1 cellular context compared by ENCODE assay signal in the genomic region with DNA sequence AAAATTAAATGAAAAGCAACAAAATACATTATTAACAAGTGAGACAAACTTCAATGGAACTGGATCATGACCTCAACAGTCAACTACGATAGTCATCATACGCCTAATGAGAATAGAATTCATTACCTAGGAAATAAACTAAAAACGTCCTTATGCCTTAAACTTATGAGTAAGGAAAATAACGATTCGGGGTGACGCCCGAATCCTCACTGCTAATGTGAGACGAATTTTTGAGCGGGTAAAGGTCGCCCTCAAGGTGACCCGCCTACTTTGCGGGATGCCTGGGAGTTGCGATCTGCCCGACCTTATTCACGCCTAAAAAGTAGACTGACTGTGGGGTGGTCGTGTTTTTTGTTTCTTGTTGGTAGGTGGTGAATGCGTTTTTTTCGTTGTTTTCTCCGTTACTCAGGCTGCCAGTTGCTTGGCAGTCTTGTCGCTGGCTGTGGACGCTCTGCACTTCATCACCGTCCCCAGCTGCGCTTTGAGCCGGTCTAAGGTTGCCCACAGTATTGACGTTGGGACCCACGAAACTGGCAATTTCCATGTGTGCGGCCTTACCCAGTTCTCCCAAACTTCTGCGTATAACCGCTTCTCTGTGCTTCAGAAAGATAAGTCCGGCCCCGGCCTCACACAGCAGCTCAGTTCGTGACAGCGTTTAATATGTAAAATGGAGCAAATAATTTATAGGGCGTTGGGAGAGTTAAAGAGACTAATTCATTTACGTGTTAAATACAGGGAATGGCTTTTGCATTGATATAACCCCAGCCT.
TF ChIP-seq lines count a peak whose summit lies in the region.

No MANE protein-coding gene starts in this region.

TF ChIP-seq in HepG2, 621 proteins besides CTCF, POLR2A, EP300 and RAD21 (continued from another document and continues in another):
- TF ChIP-seq, protein P1, sequence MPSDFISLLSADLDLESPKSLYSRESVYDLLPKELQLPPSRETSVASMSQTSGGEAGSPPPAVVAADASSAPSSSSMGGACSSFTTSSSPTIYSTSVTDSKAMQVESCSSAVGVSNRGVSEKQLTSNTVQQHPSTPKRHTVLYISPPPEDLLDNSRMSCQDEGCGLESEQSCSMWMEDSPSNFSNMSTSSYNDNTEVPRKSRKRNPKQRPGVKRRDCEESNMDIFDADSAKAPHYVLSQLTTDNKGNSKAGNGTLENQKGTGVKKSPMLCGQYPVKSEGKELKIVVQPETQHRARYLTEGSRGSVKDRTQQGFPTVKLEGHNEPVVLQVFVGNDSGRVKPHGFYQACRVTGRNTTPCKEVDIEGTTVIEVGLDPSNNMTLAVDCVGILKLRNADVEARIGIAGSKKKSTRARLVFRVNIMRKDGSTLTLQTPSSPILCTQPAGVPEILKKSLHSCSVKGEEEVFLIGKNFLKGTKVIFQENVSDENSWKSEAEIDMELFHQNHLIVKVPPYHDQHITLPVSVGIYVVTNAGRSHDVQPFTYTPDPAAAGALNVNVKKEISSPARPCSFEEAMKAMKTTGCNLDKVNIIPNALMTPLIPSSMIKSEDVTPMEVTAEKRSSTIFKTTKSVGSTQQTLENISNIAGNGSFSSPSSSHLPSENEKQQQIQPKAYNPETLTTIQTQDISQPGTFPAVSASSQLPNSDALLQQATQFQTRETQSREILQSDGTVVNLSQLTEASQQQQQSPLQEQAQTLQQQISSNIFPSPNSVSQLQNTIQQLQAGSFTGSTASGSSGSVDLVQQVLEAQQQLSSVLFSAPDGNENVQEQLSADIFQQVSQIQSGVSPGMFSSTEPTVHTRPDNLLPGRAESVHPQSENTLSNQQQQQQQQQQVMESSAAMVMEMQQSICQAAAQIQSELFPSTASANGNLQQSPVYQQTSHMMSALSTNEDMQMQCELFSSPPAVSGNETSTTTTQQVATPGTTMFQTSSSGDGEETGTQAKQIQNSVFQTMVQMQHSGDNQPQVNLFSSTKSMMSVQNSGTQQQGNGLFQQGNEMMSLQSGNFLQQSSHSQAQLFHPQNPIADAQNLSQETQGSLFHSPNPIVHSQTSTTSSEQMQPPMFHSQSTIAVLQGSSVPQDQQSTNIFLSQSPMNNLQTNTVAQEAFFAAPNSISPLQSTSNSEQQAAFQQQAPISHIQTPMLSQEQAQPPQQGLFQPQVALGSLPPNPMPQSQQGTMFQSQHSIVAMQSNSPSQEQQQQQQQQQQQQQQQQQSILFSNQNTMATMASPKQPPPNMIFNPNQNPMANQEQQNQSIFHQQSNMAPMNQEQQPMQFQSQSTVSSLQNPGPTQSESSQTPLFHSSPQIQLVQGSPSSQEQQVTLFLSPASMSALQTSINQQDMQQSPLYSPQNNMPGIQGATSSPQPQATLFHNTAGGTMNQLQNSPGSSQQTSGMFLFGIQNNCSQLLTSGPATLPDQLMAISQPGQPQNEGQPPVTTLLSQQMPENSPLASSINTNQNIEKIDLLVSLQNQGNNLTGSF (CRISPR knock-in tag; IDR thresholded peaks at IDR 0.05): peak; percentile 61; the same call in 1 of the 2 replicates
- TF ChIP-seq ZNF430 (CRISPR knock-in tag; IDR thresholded peaks at IDR 0.05) (no peak; the same call in 1 of the 2 replicates), SALL2 (CRISPR knock-in tag; IDR thresholded peaks at IDR 0.05) (peak; percentile 82), ZNF713 (CRISPR knock-in tag; IDR thresholded peaks at IDR 0.05) (no peak), ZFP36L1 (CRISPR knock-in tag; IDR thresholded peaks at IDR 0.05) (peak; percentile 78; the same call in 1 of the 2 replicates), RFX3 (CRISPR knock-in tag; IDR thresholded peaks at IDR 0.05) (peak; percentile 35; the same call in 1 of the 2 replicates), MTF2 (CRISPR knock-in tag; IDR thresholded peaks at IDR 0.05; ENCODE audit: borderline replicate concordance) (no peak), CCAR2 (optimal IDR thresholded peaks at IDR 0.05; ENCODE audit: low read depth, low read length) (peak; percentile 45), FIP1L1 (IDR thresholded peaks at IDR 0.05; ENCODE audit: borderline replicate concordance, insufficient read depth, low read depth, low read length) (peak; percentile 80; the same call in 1 of the 2 replicates), ZNF761 (CRISPR knock-in tag; conservative IDR thresholded peaks at IDR 0.05) (peak; percentile 97), ATRX (CRISPR knock-in tag; IDR thresholded peaks at IDR 0.05; ENCODE audit: borderline replicate concordance) (no peak; the same call in 1 of the 2 replicates), BORCS8-MEF2B (CRISPR knock-in tag; IDR thresholded peaks at IDR 0.05) (no peak; the same call in 1 of the 2 replicates), ZMAT3 (CRISPR knock-in tag; conservative IDR thresholded peaks at IDR 0.05) (peak; percentile 67; the same call in 1 of the 2 replicates), YEATS2 (CRISPR knock-in tag; IDR thresholded peaks at IDR 0.05; ENCODE audit: borderline replicate concordance) (peak; percentile 51; the same call in 1 of the 2 replicates)
- TF ChIP-seq, protein P2, sequence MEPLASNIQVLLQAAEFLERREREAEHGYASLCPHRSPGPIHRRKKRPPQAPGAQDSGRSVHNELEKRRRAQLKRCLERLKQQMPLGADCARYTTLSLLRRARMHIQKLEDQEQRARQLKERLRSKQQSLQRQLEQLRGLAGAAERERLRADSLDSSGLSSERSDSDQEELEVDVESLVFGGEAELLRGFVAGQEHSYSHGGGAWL (CRISPR knock-in tag; IDR thresholded peaks at IDR 0.05): no peak; the same call in 1 of the 2 replicates
- TF ChIP-seq, protein P3, sequence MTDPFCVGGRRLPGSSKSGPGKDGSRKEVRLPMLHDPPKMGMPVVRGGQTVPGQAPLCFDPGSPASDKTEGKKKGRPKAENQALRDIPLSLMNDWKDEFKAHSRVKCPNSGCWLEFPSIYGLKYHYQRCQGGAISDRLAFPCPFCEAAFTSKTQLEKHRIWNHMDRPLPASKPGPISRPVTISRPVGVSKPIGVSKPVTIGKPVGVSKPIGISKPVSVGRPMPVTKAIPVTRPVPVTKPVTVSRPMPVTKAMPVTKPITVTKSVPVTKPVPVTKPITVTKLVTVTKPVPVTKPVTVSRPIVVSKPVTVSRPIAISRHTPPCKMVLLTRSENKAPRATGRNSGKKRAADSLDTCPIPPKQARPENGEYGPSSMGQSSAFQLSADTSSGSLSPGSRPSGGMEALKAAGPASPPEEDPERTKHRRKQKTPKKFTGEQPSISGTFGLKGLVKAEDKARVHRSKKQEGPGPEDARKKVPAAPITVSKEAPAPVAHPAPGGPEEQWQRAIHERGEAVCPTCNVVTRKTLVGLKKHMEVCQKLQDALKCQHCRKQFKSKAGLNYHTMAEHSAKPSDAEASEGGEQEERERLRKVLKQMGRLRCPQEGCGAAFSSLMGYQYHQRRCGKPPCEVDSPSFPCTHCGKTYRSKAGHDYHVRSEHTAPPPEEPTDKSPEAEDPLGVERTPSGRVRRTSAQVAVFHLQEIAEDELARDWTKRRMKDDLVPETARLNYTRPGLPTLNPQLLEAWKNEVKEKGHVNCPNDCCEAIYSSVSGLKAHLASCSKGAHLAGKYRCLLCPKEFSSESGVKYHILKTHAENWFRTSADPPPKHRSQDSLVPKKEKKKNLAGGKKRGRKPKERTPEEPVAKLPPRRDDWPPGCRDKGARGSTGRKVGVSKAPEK (CRISPR knock-in tag; IDR thresholded peaks at IDR 0.05; ENCODE audit: borderline replicate concordance): peak; percentile 75; the same call in 1 of the 2 replicates
- TF ChIP-seq, protein P4, sequence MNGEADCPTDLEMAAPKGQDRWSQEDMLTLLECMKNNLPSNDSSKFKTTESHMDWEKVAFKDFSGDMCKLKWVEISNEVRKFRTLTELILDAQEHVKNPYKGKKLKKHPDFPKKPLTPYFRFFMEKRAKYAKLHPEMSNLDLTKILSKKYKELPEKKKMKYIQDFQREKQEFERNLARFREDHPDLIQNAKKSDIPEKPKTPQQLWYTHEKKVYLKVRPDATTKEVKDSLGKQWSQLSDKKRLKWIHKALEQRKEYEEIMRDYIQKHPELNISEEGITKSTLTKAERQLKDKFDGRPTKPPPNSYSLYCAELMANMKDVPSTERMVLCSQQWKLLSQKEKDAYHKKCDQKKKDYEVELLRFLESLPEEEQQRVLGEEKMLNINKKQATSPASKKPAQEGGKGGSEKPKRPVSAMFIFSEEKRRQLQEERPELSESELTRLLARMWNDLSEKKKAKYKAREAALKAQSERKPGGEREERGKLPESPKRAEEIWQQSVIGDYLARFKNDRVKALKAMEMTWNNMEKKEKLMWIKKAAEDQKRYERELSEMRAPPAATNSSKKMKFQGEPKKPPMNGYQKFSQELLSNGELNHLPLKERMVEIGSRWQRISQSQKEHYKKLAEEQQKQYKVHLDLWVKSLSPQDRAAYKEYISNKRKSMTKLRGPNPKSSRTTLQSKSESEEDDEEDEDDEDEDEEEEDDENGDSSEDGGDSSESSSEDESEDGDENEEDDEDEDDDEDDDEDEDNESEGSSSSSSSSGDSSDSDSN (CRISPR knock-in tag; IDR thresholded peaks at IDR 0.05): peak; percentile 24
- TF ChIP-seq, protein P5, sequence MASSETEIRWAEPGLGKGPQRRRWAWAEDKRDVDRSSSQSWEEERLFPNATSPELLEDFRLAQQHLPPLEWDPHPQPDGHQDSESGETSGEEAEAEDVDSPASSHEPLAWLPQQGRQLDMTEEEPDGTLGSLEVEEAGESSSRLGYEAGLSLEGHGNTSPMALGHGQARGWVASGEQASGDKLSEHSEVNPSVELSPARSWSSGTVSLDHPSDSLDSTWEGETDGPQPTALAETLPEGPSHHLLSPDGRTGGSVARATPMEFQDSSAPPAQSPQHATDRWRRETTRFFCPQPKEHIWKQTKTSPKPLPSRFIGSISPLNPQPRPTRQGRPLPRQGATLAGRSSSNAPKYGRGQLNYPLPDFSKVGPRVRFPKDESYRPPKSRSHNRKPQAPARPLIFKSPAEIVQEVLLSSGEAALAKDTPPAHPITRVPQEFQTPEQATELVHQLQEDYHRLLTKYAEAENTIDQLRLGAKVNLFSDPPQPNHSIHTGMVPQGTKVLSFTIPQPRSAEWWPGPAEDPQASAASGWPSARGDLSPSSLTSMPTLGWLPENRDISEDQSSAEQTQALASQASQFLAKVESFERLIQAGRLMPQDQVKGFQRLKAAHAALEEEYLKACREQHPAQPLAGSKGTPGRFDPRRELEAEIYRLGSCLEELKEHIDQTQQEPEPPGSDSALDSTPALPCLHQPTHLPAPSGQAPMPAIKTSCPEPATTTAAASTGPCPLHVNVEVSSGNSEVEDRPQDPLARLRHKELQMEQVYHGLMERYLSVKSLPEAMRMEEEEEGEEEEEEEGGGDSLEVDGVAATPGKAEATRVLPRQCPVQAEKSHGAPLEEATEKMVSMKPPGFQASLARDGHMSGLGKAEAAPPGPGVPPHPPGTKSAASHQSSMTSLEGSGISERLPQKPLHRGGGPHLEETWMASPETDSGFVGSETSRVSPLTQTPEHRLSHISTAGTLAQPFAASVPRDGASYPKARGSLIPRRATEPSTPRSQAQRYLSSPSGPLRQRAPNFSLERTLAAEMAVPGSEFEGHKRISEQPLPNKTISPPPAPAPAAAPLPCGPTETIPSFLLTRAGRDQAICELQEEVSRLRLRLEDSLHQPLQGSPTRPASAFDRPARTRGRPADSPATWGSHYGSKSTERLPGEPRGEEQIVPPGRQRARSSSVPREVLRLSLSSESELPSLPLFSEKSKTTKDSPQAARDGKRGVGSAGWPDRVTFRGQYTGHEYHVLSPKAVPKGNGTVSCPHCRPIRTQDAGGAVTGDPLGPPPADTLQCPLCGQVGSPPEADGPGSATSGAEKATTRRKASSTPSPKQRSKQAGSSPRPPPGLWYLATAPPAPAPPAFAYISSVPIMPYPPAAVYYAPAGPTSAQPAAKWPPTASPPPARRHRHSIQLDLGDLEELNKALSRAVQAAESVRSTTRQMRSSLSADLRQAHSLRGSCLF (CRISPR knock-in tag; IDR thresholded peaks at IDR 0.05; ENCODE audit: borderline replicate concordance): peak; percentile 51; the same call in 1 of the 2 replicates
- TF ChIP-seq, protein P6, sequence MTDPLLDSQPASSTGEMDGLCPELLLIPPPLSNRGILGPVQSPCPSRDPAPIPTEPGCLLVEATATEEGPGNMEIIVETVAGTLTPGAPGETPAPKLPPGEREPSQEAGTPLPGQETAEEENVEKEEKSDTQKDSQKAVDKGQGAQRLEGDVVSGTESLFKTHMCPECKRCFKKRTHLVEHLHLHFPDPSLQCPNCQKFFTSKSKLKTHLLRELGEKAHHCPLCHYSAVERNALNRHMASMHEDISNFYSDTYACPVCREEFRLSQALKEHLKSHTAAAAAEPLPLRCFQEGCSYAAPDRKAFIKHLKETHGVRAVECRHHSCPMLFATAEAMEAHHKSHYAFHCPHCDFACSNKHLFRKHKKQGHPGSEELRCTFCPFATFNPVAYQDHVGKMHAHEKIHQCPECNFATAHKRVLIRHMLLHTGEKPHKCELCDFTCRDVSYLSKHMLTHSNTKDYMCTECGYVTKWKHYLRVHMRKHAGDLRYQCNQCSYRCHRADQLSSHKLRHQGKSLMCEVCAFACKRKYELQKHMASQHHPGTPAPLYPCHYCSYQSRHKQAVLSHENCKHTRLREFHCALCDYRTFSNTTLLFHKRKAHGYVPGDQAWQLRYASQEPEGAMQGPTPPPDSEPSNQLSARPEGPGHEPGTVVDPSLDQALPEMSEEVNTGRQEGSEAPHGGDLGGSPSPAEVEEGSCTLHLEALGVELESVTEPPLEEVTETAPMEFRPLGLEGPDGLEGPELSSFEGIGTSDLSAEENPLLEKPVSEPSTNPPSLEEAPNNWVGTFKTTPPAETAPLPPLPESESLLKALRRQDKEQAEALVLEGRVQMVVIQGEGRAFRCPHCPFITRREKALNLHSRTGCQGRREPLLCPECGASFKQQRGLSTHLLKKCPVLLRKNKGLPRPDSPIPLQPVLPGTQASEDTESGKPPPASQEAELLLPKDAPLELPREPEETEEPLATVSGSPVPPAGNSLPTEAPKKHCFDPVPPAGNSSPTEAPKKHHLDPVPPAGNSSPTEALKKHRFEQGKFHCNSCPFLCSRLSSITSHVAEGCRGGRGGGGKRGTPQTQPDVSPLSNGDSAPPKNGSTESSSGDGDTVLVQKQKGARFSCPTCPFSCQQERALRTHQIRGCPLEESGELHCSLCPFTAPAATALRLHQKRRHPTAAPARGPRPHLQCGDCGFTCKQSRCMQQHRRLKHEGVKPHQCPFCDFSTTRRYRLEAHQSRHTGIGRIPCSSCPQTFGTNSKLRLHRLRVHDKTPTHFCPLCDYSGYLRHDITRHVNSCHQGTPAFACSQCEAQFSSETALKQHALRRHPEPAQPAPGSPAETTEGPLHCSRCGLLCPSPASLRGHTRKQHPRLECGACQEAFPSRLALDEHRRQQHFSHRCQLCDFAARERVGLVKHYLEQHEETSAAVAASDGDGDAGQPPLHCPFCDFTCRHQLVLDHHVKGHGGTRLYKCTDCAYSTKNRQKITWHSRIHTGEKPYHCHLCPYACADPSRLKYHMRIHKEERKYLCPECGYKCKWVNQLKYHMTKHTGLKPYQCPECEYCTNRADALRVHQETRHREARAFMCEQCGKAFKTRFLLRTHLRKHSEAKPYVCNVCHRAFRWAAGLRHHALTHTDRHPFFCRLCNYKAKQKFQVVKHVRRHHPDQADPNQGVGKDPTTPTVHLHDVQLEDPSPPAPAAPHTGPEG (CRISPR knock-in tag; IDR thresholded peaks at IDR 0.05): peak; percentile 84
- TF ChIP-seq, protein P7, sequence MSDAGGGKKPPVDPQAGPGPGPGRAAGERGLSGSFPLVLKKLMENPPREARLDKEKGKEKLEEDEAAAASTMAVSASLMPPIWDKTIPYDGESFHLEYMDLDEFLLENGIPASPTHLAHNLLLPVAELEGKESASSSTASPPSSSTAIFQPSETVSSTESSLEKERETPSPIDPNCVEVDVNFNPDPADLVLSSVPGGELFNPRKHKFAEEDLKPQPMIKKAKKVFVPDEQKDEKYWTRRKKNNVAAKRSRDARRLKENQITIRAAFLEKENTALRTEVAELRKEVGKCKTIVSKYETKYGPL (CRISPR knock-in tag; IDR thresholded peaks at IDR 0.05): peak; percentile 56; the same call in 1 of the 2 replicates
- TF ChIP-seq, protein P8, sequence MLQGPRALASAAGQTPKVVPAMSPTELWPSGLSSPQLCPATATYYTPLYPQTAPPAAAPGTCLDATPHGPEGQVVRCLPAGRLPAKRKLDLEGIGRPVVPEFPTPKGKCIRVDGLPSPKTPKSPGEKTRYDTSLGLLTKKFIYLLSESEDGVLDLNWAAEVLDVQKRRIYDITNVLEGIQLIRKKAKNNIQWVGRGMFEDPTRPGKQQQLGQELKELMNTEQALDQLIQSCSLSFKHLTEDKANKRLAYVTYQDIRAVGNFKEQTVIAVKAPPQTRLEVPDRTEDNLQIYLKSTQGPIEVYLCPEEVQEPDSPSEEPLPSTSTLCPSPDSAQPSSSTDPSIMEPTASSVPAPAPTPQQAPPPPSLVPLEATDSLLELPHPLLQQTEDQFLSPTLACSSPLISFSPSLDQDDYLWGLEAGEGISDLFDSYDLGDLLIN (CRISPR knock-in tag; IDR thresholded peaks at IDR 0.05; ENCODE audit: borderline replicate concordance): no peak; the same call in 1 of the 2 replicates
